8 cellular contexts compared by ENCODE assay signal in genomic region chr3:9247361-9248231, GRCh38. TPM values are rescaled to one million over a fixed set of nuclear protein-coding genes. Genes with fewer than 3 reads are reported as not detected.
DNase-seq lines count a peak whose midpoint lies in the region; ATAC-seq, FAIRE-seq and TF ChIP-seq lines count a peak whose summit lies in the region.

No MANE protein-coding gene starts in this region.

- H2AFZ ChIP-seq in keratinocyte (ENCODE audit: control insufficient read depth, low read length) = peak overlapping the region; percentile 49

- H3K27ac ChIP-seq in keratinocyte (ENCODE audit: control insufficient read depth, insufficient read depth, low read length) = peak overlapping the region; percentile 84
- H3K27ac ChIP-seq in small intestine (ENCODE audit: low read depth in 1 of 2, low read length in 1 of 2) = no peak overlapping the region

- no peaks in the 10 kb centered on the region for H4K20me1 ChIP-seq in keratinocyte (ENCODE audit: control insufficient read depth, extremely low read depth, insufficient read depth, low read length)

- H3K4me3 ChIP-seq in keratinocyte (ENCODE audit: control insufficient read depth in 2 of 3, extremely low read depth in 1 of 3, insufficient read depth in 2 of 3, low read depth in 1 of 3, low read length in 3 of 3) (peak overlapping the region; percentile 59 to 90 (median 77)), small intestine (ENCODE audit: low read depth in 1 of 2, low read length in 2 of 2) (peak overlapping the region in 1 of 2 donors; percentile 47)

- CTCF ChIA-PET in activated CD4-positive, alpha-beta T cell treated with anti-CD3 and anti-CD28 coated beads for 36 hours (lab: Charles Lee) = no interaction called here

- H3K36me3 ChIP-seq in keratinocyte (ENCODE audit: control insufficient read depth in 2 of 2, extremely low read depth in 1 of 2, insufficient read depth in 2 of 2, low read length in 2 of 2) = no peaks in the 10 kb centered on the region
- no peaks in the 10 kb centered on the region for H3K36me3 ChIP-seq in small intestine (ENCODE audit: control insufficient read depth in 2 of 2, insufficient read depth in 2 of 2, low read length in 2 of 2)

- TF ChIP-seq CTCF in keratinocyte (optimal IDR thresholded peaks at IDR 0.05 in 1 of 3, IDR thresholded peaks at IDR 0.05 in 1 of 3, conservative IDR thresholded peaks at IDR 0.05 in 1 of 3; ENCODE audit: extremely low read depth in 1 of 3, insufficient read depth in 2 of 3, low read length in 3 of 3) = no peak

- H3K27me3 Mint-ChIP-seq in activated CD4-positive, alpha-beta T cell treated with anti-CD3 and anti-CD28 coated beads for 36 hours = peaks cover 4% of the 10 kb centered on the region
- H3K27me3 Mint-ChIP-seq in activated T-helper 17 cell treated with anti-CD3 and anti-CD28 coated beads, Interleukin-2, amount 50 U/mL, for 72 hours = peaks cover 4% of the 10 kb centered on the region

- no peak for DNase-seq in activated CD4-positive, alpha-beta T cell treated with anti-CD3 and anti-CD28 coated beads for 36 hours
- DNase-seq in activated CD4-positive, alpha-beta T cell treated with anti-CD3 and anti-CD28 coated beads for 48 hours = no peak
- no peak for DNase-seq in keratinocyte (ENCODE audit: low read depth, low spot score)
- DNase-seq in small intestine = peak; percentile 6
- no peak for DNase-seq in DMS114 treated with DMSO at 0.1 percent for 48 hours (lab: John Stamatoyannopoulos, UW; ENCODE audit: unreplicated experiment)
- no peak for DNase-seq in NK-92 (lab: John Stamatoyannopoulos, UW; ENCODE audit: unreplicated experiment)

- no peaks in the 10 kb centered on the region for H3K9me3 Mint-ChIP-seq in activated CD4-positive, alpha-beta T cell treated with anti-CD3 and anti-CD28 coated beads for 36 hours (ENCODE audit: low read depth)
- H3K9me3 Mint-ChIP-seq in activated T-helper 17 cell treated with anti-CD3 and anti-CD28 coated beads, Interleukin-2, amount 50 U/mL, for 72 hours = no peaks in the 10 kb centered on the region

- H3K9me1 ChIP-seq in keratinocyte (ENCODE audit: control insufficient read depth, extremely low read depth, insufficient read depth, low read length) = no peaks in the 10 kb centered on the region

- H3K4me1 ChIP-seq in keratinocyte (ENCODE audit: control insufficient read depth, extremely low read depth, insufficient read depth, low read length) (peaks cover 46% of the 10 kb centered on the region), small intestine (ENCODE audit: control insufficient read depth in 2 of 2, insufficient read depth in 1 of 2, low read depth in 1 of 2, low read length in 1 of 2) (peaks cover 0 to 5% of the 10 kb centered on the region in 2 donors)

- H3K36me3 Mint-ChIP-seq in activated CD4-positive, alpha-beta T cell treated with anti-CD3 and anti-CD28 coated beads for 36 hours (ENCODE audit: low read depth) = no peaks in the 10 kb centered on the region
- H3K36me3 Mint-ChIP-seq in activated T-helper 17 cell treated with anti-CD3 and anti-CD28 coated beads, Interleukin-2, amount 50 U/mL, for 72 hours (ENCODE audit: low read depth) = no peaks in the 10 kb centered on the region

- peaks cover 46% of the 10 kb centered on the region for H3K79me2 ChIP-seq in keratinocyte (ENCODE audit: control insufficient read depth, insufficient read depth, low read length)

- peak overlapping the region; percentile 72 for H3K4me3 Mint-ChIP-seq in activated CD4-positive, alpha-beta T cell treated with anti-CD3 and anti-CD28 coated beads for 36 hours
- H3K4me3 Mint-ChIP-seq in activated T-helper 17 cell treated with anti-CD3 and anti-CD28 coated beads, Interleukin-2, amount 50 U/mL, for 72 hours = peak overlapping the region; percentile 86

- FAIRE-seq in keratinocyte (lab: Jason Lieb, UNC) (no peak), small intestine (lab: Jason Lieb, UNC) (no peak)

- no peaks in the 10 kb centered on the region for H3K27me3 ChIP-seq in keratinocyte (ENCODE audit: control insufficient read depth, extremely low read depth, insufficient read depth, low read length)
- H3K27me3 ChIP-seq in small intestine (ENCODE audit: control insufficient read depth in 2 of 2, insufficient read depth in 2 of 2, low read length in 2 of 2) = no peaks in the 10 kb centered on the region

- H3K4me2 ChIP-seq in keratinocyte (ENCODE audit: control insufficient read depth, extremely low read depth, insufficient read depth, low read depth, low read length) = peak overlapping the region; percentile 79

- H3K27ac Mint-ChIP-seq in activated CD4-positive, alpha-beta T cell treated with anti-CD3 and anti-CD28 coated beads for 36 hours = no peak overlapping the region
- H3K27ac Mint-ChIP-seq in activated T-helper 17 cell treated with anti-CD3 and anti-CD28 coated beads, Interleukin-2, amount 50 U/mL, for 72 hours = no peak overlapping the region

- H3K9ac ChIP-seq in keratinocyte (ENCODE audit: control insufficient read depth, extremely low read depth, insufficient read depth, low read length) = peak overlapping the region; percentile 81

- POLR2A ChIA-PET in activated CD4-positive, alpha-beta T cell treated with anti-CD3 and anti-CD28 coated beads for 36 hours (lab: Charles Lee) = no interaction called here

- intact Hi-C loops in activated CD4-positive, alpha-beta T cell treated with anti-CD3 and anti-CD28 coated beads for 36 hours (cut with DNase I, micrococcal nuclease) = loop anchor here in 1 of 2 experiments (2.0 kb wide), 1 partner anchor 277 kb away; no protein-coding TSS in a partner anchor

- WGBS in small intestine, 3 donors = 50 to 69% (median 61%) methylated on average over 25 of the region's 25 CpGs

- H3K9me3 ChIP-seq in keratinocyte (ENCODE audit: control insufficient read depth, low read depth, low read length) (no peaks in the 10 kb centered on the region), small intestine (ENCODE audit: control insufficient read depth, low read depth) (no peaks in the 10 kb centered on the region)

- dilution Hi-C loops in keratinocyte (cut with MboI; ENCODE audit: extremely low pct_ligation_motif_present, low sequenced_read_pairs) = no loop called here

- H3K4me1 Mint-ChIP-seq in activated CD4-positive, alpha-beta T cell treated with anti-CD3 and anti-CD28 coated beads for 36 hours = peaks cover 24% of the 10 kb centered on the region
- peaks cover 12% of the 10 kb centered on the region for H3K4me1 Mint-ChIP-seq in activated T-helper 17 cell treated with anti-CD3 and anti-CD28 coated beads, Interleukin-2, amount 50 U/mL, for 72 hours

- no peak for ATAC-seq in activated CD4-positive, alpha-beta T cell treated with anti-CD3 and anti-CD28 coated beads for 36 hours
- no peak for ATAC-seq in activated T-helper 17 cell treated with anti-CD3 and anti-CD28 coated beads, Interleukin-2, amount 50 U/mL, for 72 hours (replicated peaks)
- ATAC-seq in GM19023 (IDR thresholded peaks at IDR 0.05; ENCODE audit: unreplicated experiment) = no peak

RNA-seq across cellular contexts. Expression of gene SRGAP3, which starts 1.9 kb away (rescaled TPM):
- total RNA-seq in activated CD4-positive, alpha-beta T cell treated with anti-CD3 and anti-CD28 coated beads for 36 hours = 1 to 10 TPM; 1.2 to 1.5 TPM
- total RNA-seq in activated T-helper 17 cell treated with anti-CD3 and anti-CD28 coated beads, Interleukin-2, amount 50 U/mL, for 72 hours = 1 to 10 TPM in 1 of 2 donors, under 1 TPM in 1; 0.97 to 3.9 TPM
- polyA plus RNA-seq in keratinocyte (4.3 to 7.2 TPM (median 6.2 TPM) in 3 replicates), small intestine (1 to 10 TPM in 2 of 3 donors, under 1 TPM in 1; 0.22 to 1.4 (median 1.1) TPM)
- 6.6 TPM for polyA plus RNA-seq in keratinocyte (2011; ENCODE audit: low read depth)
- polyA plus RNA-seq in keratinocyte (2011; cell fraction: cytosol; rRNA removed) = 2.7 and 3.8 TPM in 2 replicates
- polyA plus RNA-seq in keratinocyte (2011; cell fraction: nucleus; rRNA removed) = 17.0 and 19.0 TPM in 2 replicates
- 6.6 and 6.7 TPM in 2 replicates for polyA plus RNA-seq in keratinocyte (2012; ENCODE audit: low replicate concordance)
- 19.8 to 41.2 TPM (median 29.3 TPM) in 3 replicates for polyA minus RNA-seq in keratinocyte
- 7.1 TPM for polyA minus RNA-seq in keratinocyte (2011; cell fraction: cytosol; rRNA and poly(A)+ RNA removed)
- 23.6 and 48.1 TPM in 2 replicates for polyA minus RNA-seq in keratinocyte (2011; cell fraction: nucleus; rRNA and poly(A)+ RNA removed)
